Comparison of ENCODE assay signal across 15 cellular contexts in genomic region chr19:13610042-13610691, GRCh38.
A peak's percentile ranks its signal among the peaks of the same experiment; 100 is the strongest.
DNase-seq lines count a peak whose midpoint lies in the region; ATAC-seq and TF ChIP-seq lines count a peak whose summit lies in the region.
"Had no signal": no experiment of that assay in that cellular context is flagged by ENCODE, and none has a peak within 500 bp of the region (broad histone marks: within the 10 kb centered on the region; RNA-seq: fewer than 3 reads in every experiment).

No MANE protein-coding gene starts in this region.

- H3K4me3 Mint-ChIP-seq in neural progenitor cell = no peak overlapping the region
- H3K4me3 Mint-ChIP-seq: brain had no signal

- peaks cover 2% of the 10 kb centered on the region for H3F3A ChIP-seq in neural progenitor cell (ENCODE audit: low read depth)

- H3K27ac ChIP-seq in OCI-LY3 (ENCODE audit: low read length) (no peak overlapping the region), neural progenitor cell (no peak overlapping the region), SJCRH30 (no peak overlapping the region)
- H3K27ac ChIP-seq: HL-60, testis had no signal

- ATAC-seq in HG02798 (IDR thresholded peaks at IDR 0.05; ENCODE audit: poor library complexity, unreplicated experiment) = no peak

- no peaks in the 10 kb centered on the region for H3K9me3 Mint-ChIP-seq in neural progenitor cell

- no peaks in the 10 kb centered on the region for H3K36me3 Mint-ChIP-seq in neural progenitor cell
- H3K36me3 Mint-ChIP-seq: brain had no signal

- H3K4me1 ChIP-seq in OCI-LY3 (ENCODE audit: low read length) (no peaks in the 10 kb centered on the region; the same call in 1 of the 2 replicates), neural progenitor cell (peaks cover 2% of the 10 kb centered on the region), SJCRH30 (no peaks in the 10 kb centered on the region)
- H3K4me1 ChIP-seq: HAP-1, testis had no signal

- peaks cover 6% of the 10 kb centered on the region for H3K4me1 Mint-ChIP-seq in neural progenitor cell

- H3K79me2 ChIP-seq in OCI-LY3 (ENCODE audit: low read length) (no peaks in the 10 kb centered on the region), neural progenitor cell (ENCODE audit: low read depth) (no peaks in the 10 kb centered on the region)

- H3K9ac ChIP-seq in OCI-LY3 (ENCODE audit: low read length) = no peak overlapping the region
- H3K9ac ChIP-seq in neural progenitor cell = no peak overlapping the region

- H3K27me3 ChIP-seq in OCI-LY3 (ENCODE audit: low read depth, low read length) (0 out of 2 replicates have a peak, but pooled peaks cover 3% of the 10 kb centered on the region), neural progenitor cell (no peaks in the 10 kb centered on the region), SJCRH30 (no peaks in the 10 kb centered on the region)
- H3K27me3 ChIP-seq: testis had no signal

- no peaks in the 10 kb centered on the region for H3K36me3 ChIP-seq in OCI-LY3 (replicated peaks; ENCODE audit: low read depth, low read length)
- no peaks in the 10 kb centered on the region for H3K36me3 ChIP-seq in neural progenitor cell
- no peaks in the 10 kb centered on the region for H3K36me3 ChIP-seq in SJCRH30
- H3K36me3 ChIP-seq: HAP-1 had no signal

- H3K4me3 ChIP-seq in OCI-LY3 (ENCODE audit: low read length) = no peak overlapping the region
- H3K4me3 ChIP-seq in neural progenitor cell = no peak overlapping the region
- no peak overlapping the region for H3K4me3 ChIP-seq in SJCRH30
- H3K4me3 ChIP-seq: HAP-1, testis had no signal

- H3K9me3 ChIP-seq in OCI-LY3 (ENCODE audit: insufficient read depth, low read length) (no peaks in the 10 kb centered on the region), neural progenitor cell (ENCODE audit: low read depth) (no peaks in the 10 kb centered on the region), SJCRH30 (replicated peaks) (no peaks in the 10 kb centered on the region)
- H3K9me3 ChIP-seq: HAP-1, testis had no signal

- H3K27me3 Mint-ChIP-seq in neural progenitor cell (ENCODE audit: insufficient read depth, low read depth) = peaks cover 7% of the 10 kb centered on the region

- H4K20me1 ChIP-seq in OCI-LY3 (ENCODE audit: insufficient read depth, low read length) (no peaks in the 10 kb centered on the region), neural progenitor cell (ENCODE audit: low read depth) (no peaks in the 10 kb centered on the region)

- TF ChIP-seq CTCF in OCI-LY3 (IDR thresholded peaks at IDR 0.05; ENCODE audit: low read depth, low read length) (peak; percentile 40), neural progenitor cell (IDR thresholded peaks at IDR 0.05) (peak; percentile 18)

- H3K4me2 ChIP-seq in OCI-LY3 (ENCODE audit: low read length) (0 out of 2 replicates have a peak overlapping the region, but pooled peaks have one; percentile 4), neural progenitor cell (no peak overlapping the region)

- no peak overlapping the region for H3K27ac Mint-ChIP-seq in neural progenitor cell

- H2AFZ ChIP-seq in OCI-LY3 (ENCODE audit: low read depth, low read length) (no peak overlapping the region), neural progenitor cell (replicated peaks) (peak overlapping the region; percentile 76)

- DNase-seq in NCI-H82 (lab: John Stamatoyannopoulos, UW) = peak; percentile 67
- DNase-seq in NCI-H82 treated with DMSO at 0.1 percent for 48 hours (lab: John Stamatoyannopoulos, UW; ENCODE audit: unreplicated experiment) = no peak
- peak; percentile 100 for DNase-seq in NCI-H146 (lab: John Stamatoyannopoulos, UW)
- DNase-seq in neural progenitor cell (ENCODE audit: low spot score) = peak; percentile 44
- no peak for DNase-seq in SJCRH30
- DNase-seq in midbrain (lab: John Stamatoyannopoulos, UW) = no peak
- DNase-seq: kidney; stimulated activated CD4-positive, alpha-beta T cell treated with anti-CD3 and anti-CD28 coated beads, Interleukin-4, amount 100 ng/mL, for 4 hours; T-helper 1 cell; testis had no signal

Comparison
In these comparisons a context has a peak if more than half of its experiments do, and no peak if none do; other contexts are left out.
1. DNase-seq: peak in NCI-H82 (single experiment), NCI-H146 (single experiment) and neural progenitor cell (single experiment); none in NCI-H82 treated with DMSO at 0.1 percent for 48 hours (single experiment), SJCRH30 (0 of 2) and midbrain (single experiment).